ENCODE assay signal across 1 cellular context in the genomic region with DNA sequence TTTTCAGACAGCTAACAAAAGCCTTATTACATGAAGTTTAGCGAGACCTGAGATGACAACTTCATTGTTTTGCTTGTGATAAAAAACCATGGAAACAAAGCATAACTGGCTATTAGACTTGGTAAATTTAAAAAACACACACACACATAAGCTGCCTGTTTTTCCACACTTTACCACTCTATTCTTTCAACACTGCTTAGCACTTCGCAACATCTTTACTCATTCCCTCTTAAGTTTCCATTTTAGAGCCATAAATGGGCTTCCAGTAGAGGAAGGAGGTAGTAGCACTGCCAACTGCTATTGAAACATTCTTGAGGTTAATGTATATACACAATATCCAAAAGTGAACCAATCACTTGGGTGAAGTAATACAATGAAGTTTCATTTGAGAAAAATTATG.
TF ChIP-seq lines count a peak whose summit lies in the region.

No MANE protein-coding gene starts in this region.

TF ChIP-seq in IMR-90, 13 proteins besides CTCF, POLR2A, EP300 and RAD21:
- TF ChIP-seq NFE2L2 (IDR thresholded peaks at IDR 0.05; ENCODE audit: low read depth, low read length) (no peak), CEBPB (IDR thresholded peaks at IDR 0.05; ENCODE audit: low read depth, low read length) (peak; percentile 6; the same call in 1 of the 2 replicates)
TF ChIP-seq in IMR-90: peak in this region for 1.
